Comparison of ENCODE assay signal across 18 cellular contexts in genomic region chr4:186624951-186625350, GRCh38.
DNase-seq lines count a peak whose midpoint lies in the region; ATAC-seq, FAIRE-seq and TF ChIP-seq lines count a peak whose summit lies in the region.
"Had no signal": no experiment of that assay in that cellular context is flagged by ENCODE, and none has a peak within 500 bp of the region (broad histone marks: within the 10 kb centered on the region; RNA-seq: fewer than 3 reads in every experiment).

No MANE protein-coding gene starts in this region.

- H2BK5ac ChIP-seq in mesenchymal stem cell (ENCODE audit: low read depth, low read length, poor library complexity, severe bottlenecking), result no peak overlapping the region

- TF ChIP-seq RAD21 in A549 (conservative IDR thresholded peaks at IDR 0.05 in 1 of 2, IDR thresholded peaks at IDR 0.05 in 1 of 2), result no peak

- no peak overlapping the region for H3K18ac ChIP-seq in mesenchymal stem cell (ENCODE audit: low read depth in 1 of 2, low read length in 2 of 2)

- H3K79me1 ChIP-seq in mesenchymal stem cell (replicated peaks; ENCODE audit: low read length, poor library complexity, severe bottlenecking), result peaks cover 3% of the 10 kb centered on the region

- H3K9me3 ChIP-seq in A549 (no peaks in the 10 kb centered on the region), GM23248 (ENCODE audit: low read depth) (no peaks in the 10 kb centered on the region), mesenchymal stem cell (ENCODE audit: control insufficient read depth, low read length) (no peaks in the 10 kb centered on the region)
- H3K9me3 ChIP-seq: HAP-1 had no signal

- no peaks in the 10 kb centered on the region for H3K79me2 ChIP-seq in GM23248 (ENCODE audit: insufficient read depth)
- H3K79me2 ChIP-seq: hepatocyte, parathyroid adenoma had no signal

- H3K9ac ChIP-seq in GM23248 (no peak overlapping the region; the same call in 1 of the 2 replicates), mesenchymal stem cell (ENCODE audit: low read length) (no peak overlapping the region)
- H3K9ac ChIP-seq: parathyroid adenoma had no signal

- no peak overlapping the region for H4K91ac ChIP-seq in mesenchymal stem cell (ENCODE audit: low read length)

- no peak for TF ChIP-seq POLR2A in A549 (IDR thresholded peaks at IDR 0.05; ENCODE audit: low read length)

- no peak overlapping the region for H3K4ac ChIP-seq in mesenchymal stem cell (ENCODE audit: low read depth in 1 of 2, low read length in 2 of 2)

- POLR2A ChIA-PET in A549 (lab: Yijun Ruan, JAX), result no interaction called here

- no peaks in the 10 kb centered on the region for H3K27me3 ChIP-seq in GM23248 (replicated peaks; ENCODE audit: insufficient read depth)
- no peaks in the 10 kb centered on the region for H3K27me3 ChIP-seq in mesenchymal stem cell (ENCODE audit: control insufficient read depth in 1 of 2, insufficient read depth in 1 of 2, low read length in 2 of 2)
- H3K27me3 ChIP-seq: hepatocyte had no signal

- H3K27ac ChIP-seq in A549 (no peak overlapping the region), GM23248 (peak overlapping the region; percentile 89), mesenchymal stem cell (ENCODE audit: low read length, poor library complexity, severe bottlenecking) (peak overlapping the region; percentile 78)
- H3K27ac ChIP-seq: hepatocyte, parathyroid adenoma had no signal

- TF ChIP-seq EP300 in A549 (IDR thresholded peaks at IDR 0.05), result no peak

- H3K4me2 ChIP-seq in A549 (0 out of 3 replicates have a peak overlapping the region, but pooled peaks have one; percentile 9), GM23248 (ENCODE audit: unreplicated experiment) (peak overlapping the region; percentile 59), mesenchymal stem cell (ENCODE audit: low read length, poor library complexity, severe bottlenecking) (no peak overlapping the region)
- H3K4me2 ChIP-seq: hepatocyte had no signal

- no peaks in the 10 kb centered on the region for H4K20me1 ChIP-seq in GM23248 (ENCODE audit: insufficient read depth)

- CTCF ChIA-PET in A549 (lab: Yijun Ruan, JAX), result no interaction called here

- H2BK15ac ChIP-seq in mesenchymal stem cell (ENCODE audit: low read depth, poor library complexity, severe bottlenecking), result no peak overlapping the region

- H3K4me1 ChIP-seq in A549 (peaks cover 23% of the 10 kb centered on the region), GM23248 (ENCODE audit: insufficient read depth) (peaks cover 50% of the 10 kb centered on the region), mesenchymal stem cell (ENCODE audit: control insufficient read depth, insufficient read depth, low read depth, low read length) (peaks cover 17% of the 10 kb centered on the region)
- H3K4me1 ChIP-seq: parathyroid adenoma had no signal

- no peaks in the 10 kb centered on the region for H3K9me2 ChIP-seq in GM23248 (ENCODE audit: insufficient read depth)

- in situ Hi-C loops in GM23248 (cut with MboI), result no loop called here

- ATAC-seq in A549 (no peak), GM21825 (IDR thresholded peaks at IDR 0.05; ENCODE audit: unreplicated experiment) (no peak)
- ATAC-seq: activated naive CD8-positive, alpha-beta T cell treated with anti-CD3 and anti-CD28 coated beads, Interleukin-2, amount 50 U/mL, for 24 hours had no signal

- no peak overlapping the region for H2BK12ac ChIP-seq in mesenchymal stem cell (ENCODE audit: low read length in 2 of 2)

- H4K8ac ChIP-seq in mesenchymal stem cell (ENCODE audit: low read length), result no peak overlapping the region

- WGBS in A549 (ENCODE audit: missing lambda C conversion rate), result 37% methylated on average over 1 of the region's 1 CpG
- 0 to 8% methylated on average over 1 of the region's 1 CpG for WGBS in GM23248 (ENCODE audit: low coverage in 1 of 2, low lambda C conversion rate in 2 of 2, missing lambda C conversion rate in 2 of 2), 2 experiments
- 0% methylated on average over 1 of the region's 1 CpG for WGBS in mesenchymal stem cell

- H2AFZ ChIP-seq in GM23248 (no peak overlapping the region), mesenchymal stem cell (ENCODE audit: low read depth, low read length) (no peak overlapping the region)
- H2AFZ ChIP-seq: hepatocyte, parathyroid adenoma had no signal

- H3K23ac ChIP-seq in mesenchymal stem cell (ENCODE audit: low read length in 2 of 2), result no peak overlapping the region

- no peak overlapping the region for H3K4me3 ChIP-seq in A549
- peak overlapping the region; percentile 16; the same call in 1 of the 2 replicates for H3K4me3 ChIP-seq in GM23248
- H3K4me3 ChIP-seq in cardiac fibroblast (replicated peaks in 1 of 2; ENCODE audit: low read depth in 2 of 2, low read length in 2 of 2), result no peak overlapping the region
- H3K4me3 ChIP-seq in mesenchymal stem cell (ENCODE audit: insufficient read depth in 1 of 2, low read depth in 1 of 2, low read length in 2 of 2), result no peak overlapping the region
- H3K4me3 ChIP-seq: HAP-1, hepatocyte had no signal

- H3K14ac ChIP-seq in mesenchymal stem cell (ENCODE audit: low read length in 2 of 2), result no peak overlapping the region

- no peak overlapping the region for H2BK120ac ChIP-seq in mesenchymal stem cell (ENCODE audit: low read depth, low read length)

- H3K36me3 ChIP-seq in GM23248 (ENCODE audit: low read depth) (peaks cover 38% of the 10 kb centered on the region), mesenchymal stem cell (ENCODE audit: control insufficient read depth in 1 of 2, insufficient read depth in 2 of 2, low read depth in 1 of 2, low read length in 2 of 2) (peaks cover 22 to 80% of the 10 kb centered on the region in 2 experiments)

- no peak overlapping the region for H2AK5ac ChIP-seq in mesenchymal stem cell (ENCODE audit: low read length, severe bottlenecking)

- peaks cover 83% of the 10 kb centered on the region for H3F3A ChIP-seq in GM23248 (ENCODE audit: insufficient read depth)

- TF ChIP-seq CTCF in A549 (IDR thresholded peaks at IDR 0.05) (no peak), cardiac fibroblast (IDR thresholded peaks at IDR 0.05; ENCODE audit: low read depth, low read length) (no peak)

- no peak for DNase-seq in A549 (ENCODE audit: low read depth in 1 of 2, low spot score in 1 of 2)
- DNase-seq in GM23248, result peak; percentile 81
- peak; percentile 80 to 85 for DNase-seq in cardiac fibroblast (ENCODE audit: low read depth in 2 of 2)
- DNase-seq in mesenchymal stem cell, result peak; percentile 71
- no peak for DNase-seq in NCI-H1930 (lab: John Stamatoyannopoulos, UW)
- no peak for DNase-seq in DMS153 treated with DMSO at 0.1 percent for 48 hours (lab: John Stamatoyannopoulos, UW; ENCODE audit: unreplicated experiment)
- DNase-seq in SK-N-DZ (ENCODE audit: low spot score), result no peak
- DNase-seq: activated B cell treated with CpG ODN at 0.5 μM for 24 hours; activated naive CD8-positive, alpha-beta T cell treated with anti-CD3 and anti-CD28 coated beads, Interleukin-2, amount 50 U/mL, for 24 hours; activated T-cell treated with anti-CD3 and anti-CD28 coated beads for 4 hours; effector memory CD4-positive, alpha-beta T cell; NCI-H1092; NCI-H2227 treated with DMSO at 0.1 percent for 48 hours had no signal

- no peak for FAIRE-seq in A549 (lab: Jason Lieb, UNC)
- FAIRE-seq: urothelium cell line had no signal

TF ChIP-seq in A549, 52 proteins besides CTCF, POLR2A, EP300 and RAD21:
- peak; percentile 25; the same call in 1 of the 2 replicates for TF ChIP-seq GATA3 (IDR thresholded peaks at IDR 0.05; ENCODE audit: borderline replicate concordance)
- no peak for TF ChIP-seq EHF (CRISPR knock-in tag; IDR thresholded peaks at IDR 0.05)
- no peak for TF ChIP-seq RNF2 (IDR thresholded peaks at IDR 0.05; ENCODE audit: borderline replicate concordance, low read depth)

Comparison
In these comparisons a context has a peak if more than half of its experiments do, and no peak if none do; other contexts are left out.
1. DNase-seq: peak in GM23248 (single experiment), cardiac fibroblast (2 of 2) and mesenchymal stem cell (single experiment); none in A549 (0 of 2), NCI-H1930 (0 of 2), DMS153 treated with DMSO at 0.1 percent for 48 hours (single experiment) and SK-N-DZ (single experiment).
2. H3K27ac ChIP-seq: peak in GM23248 (single experiment) and mesenchymal stem cell (single experiment); none in A549 (0 of 2).